Comparison of ENCODE assay signal across 9 cellular contexts in genomic region chr6:45049188-45049843, GRCh38.
DNase-seq lines count a peak whose midpoint lies in the region; ATAC-seq and TF ChIP-seq lines count a peak whose summit lies in the region.
"Had no signal": no experiment of that assay in that cellular context is flagged by ENCODE, and none has a peak within 500 bp of the region (broad histone marks: within the 10 kb centered on the region; RNA-seq: fewer than 3 reads in every experiment).

No MANE protein-coding gene starts in this region.

- no peak for DNase-seq in activated naive CD4-positive, alpha-beta T cell treated with anti-CD3 and anti-CD28 coated beads for 36 hours
- DNase-seq in activated naive CD4-positive, alpha-beta T cell treated with Interleukin-2 at 50 U/mL for 16 hours, result no peak
- DNase-seq in OCI-M1 (lab: John Stamatoyannopoulos, UW) (peak; percentile 90), endodermal cell (peak; percentile 42), upper lobe of right lung (no peak), NCI-H1436 treated with DMSO at 0.1 percent for 48 hours (lab: John Stamatoyannopoulos, UW) (no peak), MG63 (no peak)

- no peak overlapping the region for H3K4me3 ChIP-seq in endodermal cell (ENCODE audit: low read length)
- H3K4me3 ChIP-seq in upper lobe of right lung, result no peak overlapping the region
- no peak overlapping the region for H3K4me3 ChIP-seq in MG63
- H3K4me3 ChIP-seq: coronary artery had no signal

- H3K9ac ChIP-seq in endodermal cell (ENCODE audit: extremely low read depth, low read length, poor library complexity, severe bottlenecking), result no peak overlapping the region

- ATAC-seq in upper lobe of right lung (peak; percentile 83), GM19023 (IDR thresholded peaks at IDR 0.05; ENCODE audit: unreplicated experiment) (no peak)

- H3K27ac ChIP-seq in endodermal cell (ENCODE audit: low read depth, low read length), result no peak overlapping the region
- H3K27ac ChIP-seq in upper lobe of right lung, result no peak overlapping the region
- H3K27ac ChIP-seq: coronary artery had no signal

- CTCF ChIA-PET in activated naive CD4-positive, alpha-beta T cell treated with anti-CD3 and anti-CD28 coated beads for 36 hours (lab: Charles Lee), result no interaction called here

- peaks cover 1% of the 10 kb centered on the region for H3K36me3 Mint-ChIP-seq in activated naive CD4-positive, alpha-beta T cell treated with anti-CD3 and anti-CD28 coated beads for 36 hours (ENCODE audit: low read depth)
- no peaks in the 10 kb centered on the region for H3K36me3 Mint-ChIP-seq in endodermal cell (ENCODE audit: low read depth)

- WGBS in endodermal cell (ENCODE audit: insufficient coverage in 1 of 2, insufficient read length in 1 of 2), 2 experiments, result 88 to 100% methylated on average over 1 to 5 of the region's 5 CpGs

- peak overlapping the region; percentile 61 for H3K27ac Mint-ChIP-seq in activated naive CD4-positive, alpha-beta T cell treated with anti-CD3 and anti-CD28 coated beads for 36 hours
- H3K27ac Mint-ChIP-seq in endodermal cell, result peak overlapping the region; percentile 68

- peaks cover 4% of the 10 kb centered on the region for H3K9me3 Mint-ChIP-seq in activated naive CD4-positive, alpha-beta T cell treated with anti-CD3 and anti-CD28 coated beads for 36 hours
- H3K9me3 Mint-ChIP-seq in endodermal cell, result no peaks in the 10 kb centered on the region

- peaks cover 34% of the 10 kb centered on the region for H3K4me1 Mint-ChIP-seq in activated naive CD4-positive, alpha-beta T cell treated with anti-CD3 and anti-CD28 coated beads for 36 hours (ENCODE audit: low read depth)
- peaks cover 23% of the 10 kb centered on the region for H3K4me1 Mint-ChIP-seq in endodermal cell

- TF ChIP-seq CTCF in endodermal cell (conservative IDR thresholded peaks at IDR 0.05), result no peak
- no peak for TF ChIP-seq CTCF in upper lobe of right lung (IDR thresholded peaks at IDR 0.05)

- H3K27me3 ChIP-seq in endodermal cell (ENCODE audit: control insufficient read depth, insufficient read depth, low read length, poor library complexity, severe bottlenecking) (no peaks in the 10 kb centered on the region), upper lobe of right lung (no peaks in the 10 kb centered on the region), MG63 (no peaks in the 10 kb centered on the region)

- H3K36me3 ChIP-seq in endodermal cell (ENCODE audit: control insufficient read depth, insufficient read depth, low read length) (no peaks in the 10 kb centered on the region), upper lobe of right lung (no peaks in the 10 kb centered on the region), MG63 (no peaks in the 10 kb centered on the region)

- intact Hi-C loops in activated naive CD4-positive, alpha-beta T cell treated with anti-CD3 and anti-CD28 coated beads for 36 hours (cut with micrococcal nuclease), result loop anchor here (10.0 kb wide), 1 partner anchor 365 kb away; no protein-coding TSS in a partner anchor
- intact Hi-C loops in upper lobe of right lung (cut with DNase I), result no loop called here

- no peaks in the 10 kb centered on the region for H3K9me3 ChIP-seq in endodermal cell (ENCODE audit: control insufficient read depth, low read length)
- no peaks in the 10 kb centered on the region for H3K9me3 ChIP-seq in upper lobe of right lung
- no peaks in the 10 kb centered on the region for H3K9me3 ChIP-seq in MG63

- no peak overlapping the region for H3K4me3 Mint-ChIP-seq in activated naive CD4-positive, alpha-beta T cell treated with anti-CD3 and anti-CD28 coated beads for 36 hours
- no peak overlapping the region for H3K4me3 Mint-ChIP-seq in endodermal cell

- no peaks in the 10 kb centered on the region for H3K27me3 Mint-ChIP-seq in activated naive CD4-positive, alpha-beta T cell treated with anti-CD3 and anti-CD28 coated beads for 36 hours (ENCODE audit: low read depth)
- no peaks in the 10 kb centered on the region for H3K27me3 Mint-ChIP-seq in endodermal cell (ENCODE audit: insufficient read depth)

- H3K4me1 ChIP-seq in endodermal cell (ENCODE audit: control insufficient read depth, insufficient read depth, low read length) (peaks cover 3% of the 10 kb centered on the region), upper lobe of right lung (no peaks in the 10 kb centered on the region)

Comparison
In these comparisons a context has a peak if more than half of its experiments do, and no peak if none do; other contexts are left out.
1. DNase-seq: peak in OCI-M1 (single experiment) and endodermal cell (single experiment); none in activated naive CD4-positive, alpha-beta T cell treated with anti-CD3 and anti-CD28 coated beads for 36 hours (single experiment), activated naive CD4-positive, alpha-beta T cell treated with Interleukin-2 at 50 U/mL for 16 hours (single experiment), upper lobe of right lung (single experiment), NCI-H1436 treated with DMSO at 0.1 percent for 48 hours (single experiment) and MG63 (single experiment).